Comparison of ENCODE assay signal across 20 cellular contexts in the genomic region with DNA sequence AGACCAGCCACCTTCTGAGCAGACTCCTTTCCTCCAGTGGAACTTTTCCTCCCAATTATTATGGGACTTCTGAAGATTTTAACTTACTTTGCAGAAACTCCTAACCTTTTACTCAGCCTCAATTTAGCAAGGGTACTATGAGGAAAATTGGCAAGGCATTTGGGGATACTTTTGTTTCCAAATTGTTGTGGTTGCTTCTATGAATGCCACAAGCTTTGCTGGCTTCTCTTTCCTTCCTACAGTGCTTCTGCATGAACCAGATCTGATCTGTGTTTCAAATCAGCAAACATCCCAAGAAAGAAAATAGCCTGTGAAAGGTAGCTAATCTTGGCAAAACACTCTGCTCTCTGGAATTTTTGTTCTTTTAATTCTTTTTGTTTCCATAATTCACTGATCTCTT. TPM values are rescaled to one million over a fixed set of nuclear protein-coding genes. Genes with fewer than 3 reads are reported as not detected.
"Had no signal": no experiment of that assay in that cellular context is flagged by ENCODE, and none has a peak within 500 bp of the region (broad histone marks: within the 10 kb centered on the region; RNA-seq: fewer than 3 reads in every experiment).

No MANE protein-coding gene starts in this region.

- H3K36me3 ChIP-seq: tibial artery, vagina had no signal

- H3K27ac Mint-ChIP-seq: activated T-cell treated with anti-CD3 and anti-CD28 coated beads, Interleukin-2, amount 50 U/mL, for 72 hours; natural killer cell; T-helper 2 cell treated with Interferon-gamma antibody and Interleukin-4, amounts not matched to agents 5 μg/mL and 100 μg/mL, for 36 hours had no signal

- H3K4me1 ChIP-seq: body of pancreas, tibial artery had no signal

- H3K4me3 Mint-ChIP-seq: activated T-cell treated with anti-CD3 and anti-CD28 coated beads, Interleukin-2, amount 50 U/mL, for 72 hours; natural killer cell; T-helper 2 cell treated with Interferon-gamma antibody and Interleukin-4, amounts not matched to agents 5 μg/mL and 100 μg/mL, for 36 hours had no signal

- ATAC-seq: activated T-cell treated with anti-CD3 and anti-CD28 coated beads, Interleukin-2, amount 50 U/mL, for 72 hours; body of pancreas; natural killer cell had no signal

- H3K9me3 ChIP-seq: body of pancreas, tibial artery, vagina had no signal

- H3K4me3 ChIP-seq: body of pancreas, tibial artery, vagina had no signal

- H3K27ac ChIP-seq: body of pancreas, tibial artery, vagina had no signal

- DNase-seq: activated CD4-positive, alpha-beta T cell treated with anti-CD3 and anti-CD28 coated beads, Interleukin-2, amount 50 U/mL, for 4 hours; activated effector memory CD4-positive, alpha-beta T cell treated with anti-CD3 and anti-CD28 coated beads, Interleukin-2, amount 50 U/mL, for 16 hours; activated naive CD4-positive, alpha-beta T cell treated with anti-CD3 and anti-CD28 coated beads, Interleukin-2, amount 50 U/mL, for 16 hours; activated T-cell treated with anti-CD3 and anti-CD28 coated beads, Interleukin-2, amount 50 U/mL, for 72 hours; body of pancreas; mesendoderm; natural killer cell; stimulated activated CD4-positive, alpha-beta T cell treated with anti-CD3 and anti-CD28 coated beads, Interleukin-1b, Interleukin-23, amount 100 ng/mL, for 48 hours; stimulated activated CD8-positive, alpha-beta memory T cell treated with anti-CD3 and anti-CD28 coated beads, Interleukin-4, amount 100 ng/mL, for 48 hours; stimulated activated naive CD4-positive, alpha-beta T cell; tibial artery had no signal

- H3K27me3 ChIP-seq: body of pancreas, tibial artery, vagina had no signal

RNA-seq across cellular contexts. Expression of a gene that starts 57.3 kb away (rescaled TPM):
- total RNA-seq: activated CD8-positive, alpha-beta memory T cell treated with anti-CD3 and anti-CD28 coated beads for 36 hours; activated T-cell treated with anti-CD3 and anti-CD28 coated beads, Interleukin-2, amount 50 U/mL, for 72 hours; body of pancreas; cardiac septum; epithelial cell of proximal tubule; lower leg skin; natural killer cell; renal cortical epithelial cell; subcutaneous adipose tissue; vagina had no signal
- polyA plus RNA-seq: adipose tissue had no signal
